8 cellular contexts compared by ENCODE assay signal in genomic region chr2:23404426-23404825, GRCh38. TPM values are rescaled to one million over a fixed set of nuclear protein-coding genes. Genes with fewer than 3 reads are reported as not detected.
DNase-seq lines count a peak whose midpoint lies in the region; ATAC-seq, FAIRE-seq and TF ChIP-seq lines count a peak whose summit lies in the region.

No MANE protein-coding gene starts in this region.

- peak overlapping the region; percentile 13 for H3K9ac ChIP-seq in mucosa of stomach (ENCODE audit: low read length)

- peak in 2 of 6 experiments; percentile 20 to 24 for TF ChIP-seq CTCF in Peyer's patch (IDR thresholded peaks at IDR 0.05)

- H3K36me3 ChIP-seq in Peyer's patch (no peaks in the 10 kb centered on the region), mucosa of stomach (ENCODE audit: control insufficient read depth, insufficient read depth, low read length) (no peaks in the 10 kb centered on the region)

- H3K27me3 Mint-ChIP-seq in IgD-negative memory B cell = no peaks in the 10 kb centered on the region

- no peaks in the 10 kb centered on the region for H3K36me3 Mint-ChIP-seq in IgD-negative memory B cell

- H3K4me1 Mint-ChIP-seq in IgD-negative memory B cell = peaks cover 13 to 17% (median 15%) of the 10 kb centered on the region in 3 donors

- H3K27me3 ChIP-seq in Peyer's patch (no peaks in the 10 kb centered on the region), mucosa of stomach (ENCODE audit: control insufficient read depth, insufficient read depth, low read length) (no peaks in the 10 kb centered on the region)

- no peaks in the 10 kb centered on the region for H3K9me3 Mint-ChIP-seq in IgD-negative memory B cell

- H3K27ac Mint-ChIP-seq in IgD-negative memory B cell = peak overlapping the region in 1 of 3 donors; percentile 83

- FAIRE-seq in frontal cortex (lab: Jason Lieb, UNC) = no peak

- TF ChIP-seq POLR2A in Peyer's patch (IDR thresholded peaks at IDR 0.05) = no peak

- H3K9me3 ChIP-seq in Peyer's patch (no peaks in the 10 kb centered on the region), mucosa of stomach (ENCODE audit: control insufficient read depth, low read length) (no peaks in the 10 kb centered on the region)

- H3K27ac ChIP-seq in Peyer's patch (peak overlapping the region in 3 of 4 donors; percentile 13 to 35 (median 21)), epithelial cell of prostate (peak overlapping the region; percentile 63)

- no peak overlapping the region for H3K4me3 ChIP-seq in Peyer's patch
- no peak overlapping the region for H3K4me3 ChIP-seq in mucosa of stomach (ENCODE audit: low read length)

- peak; percentile 91 for DNase-seq in EH (ENCODE audit: low read depth)
- DNase-seq in Peyer's patch = peak in 2 of 3 donors; percentile 40 to 59
- DNase-seq in epithelial cell of prostate (ENCODE audit: low read depth, low spot score) = no peak
- no peak for DNase-seq in retina
- no peak for DNase-seq in frontal cortex (ENCODE audit: low spot score in 2 of 2)

- H3K4me1 ChIP-seq in Peyer's patch = peaks cover 0 to 22% (median 0%) of the 10 kb centered on the region in 4 donors
- peaks cover 7% of the 10 kb centered on the region for H3K4me1 ChIP-seq in mucosa of stomach (ENCODE audit: control insufficient read depth, insufficient read depth, low read length)

- peak; percentile 49 for ATAC-seq in GM21576 (IDR thresholded peaks at IDR 0.05; ENCODE audit: unreplicated experiment)

- H3K4me3 Mint-ChIP-seq in IgD-negative memory B cell = peak overlapping the region; percentile 63 to 88 (median 79)

RNA-seq across cellular contexts. Expression of gene KLHL29, which starts 19.4 kb away (rescaled TPM):
- 0.11 TPM for polyA plus RNA-seq in IgD-negative memory B cell
- total RNA-seq in Peyer's patch (10 to 100 TPM in 1 of 4 donors, 1 to 10 TPM in 3; 1.1 to 18.2 (median 5.0) TPM), frontal cortex (14.3 TPM)

Comparison
In these comparisons a context has a peak if more than half of its experiments do, and no peak if none do; other contexts are left out.
1. DNase-seq: peak in EH (single experiment) and Peyer's patch (2 of 3); none in epithelial cell of prostate (single experiment), retina (single experiment) and frontal cortex (0 of 2).